In the genomic region with DNA sequence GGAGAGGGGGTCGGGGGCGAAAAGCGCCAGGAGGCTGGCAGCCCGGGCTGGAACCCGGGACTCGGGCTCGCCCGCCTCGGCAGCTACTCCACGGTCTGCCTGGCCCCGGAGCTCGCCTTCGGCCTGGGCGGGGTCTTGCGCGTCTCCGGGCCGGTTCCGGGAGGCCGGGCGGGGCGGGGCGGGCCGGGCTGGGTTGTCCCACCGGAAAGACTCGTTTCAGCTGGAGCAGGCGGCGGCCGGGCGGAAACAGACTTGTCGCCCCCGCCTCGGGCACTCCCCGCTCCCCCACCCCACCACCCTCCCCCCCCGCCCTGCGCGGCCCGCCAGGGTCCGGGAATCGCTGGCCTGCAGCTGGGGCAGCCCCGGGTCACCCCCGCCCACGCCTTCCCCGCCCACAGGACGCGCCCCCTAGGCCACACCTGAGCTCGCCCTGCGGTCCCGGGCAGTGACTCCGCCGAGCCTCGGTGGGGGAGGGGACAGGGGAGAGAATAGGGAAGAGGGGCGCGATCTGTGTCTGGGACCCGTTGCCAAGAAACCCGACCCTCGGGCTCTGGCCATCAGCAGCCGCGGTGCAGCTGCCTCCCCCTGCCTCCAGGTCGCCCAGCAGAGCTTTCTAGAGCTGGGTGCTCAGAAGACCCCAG, we compare ENCODE assay signal across 8 cellular contexts.
DNase-seq lines count a peak whose midpoint lies in the region; ATAC-seq, FAIRE-seq and TF ChIP-seq lines count a peak whose summit lies in the region.

No MANE protein-coding gene starts in this region.

- peaks cover 18% of the 10 kb centered on the region for H3F3A ChIP-seq in GM23338 (replicated peaks; ENCODE audit: low read depth)

- H3K79me2 ChIP-seq in GM23338 (replicated peaks; ENCODE audit: insufficient read depth) (no peaks in the 10 kb centered on the region), astrocyte (ENCODE audit: insufficient read depth, low read length) (no peaks in the 10 kb centered on the region)

- H3K27ac Mint-ChIP-seq in GM23338: peak overlapping the region; percentile 88
- H3K27ac Mint-ChIP-seq in astrocyte (ENCODE audit: unreplicated experiment): peak overlapping the region; percentile 98

- peak overlapping the region; percentile 83 for H3K27ac ChIP-seq in GM23338 (ENCODE audit: low read depth)
- no peak overlapping the region for H3K27ac ChIP-seq in astrocyte (ENCODE audit: low read depth, low read length)
- no peak overlapping the region for H3K27ac ChIP-seq in iPS DF 6.9 (ENCODE audit: low read length)
- H3K27ac ChIP-seq in skin epidermis: peak overlapping the region; percentile 75 to 98 (median 87)

- peak; percentile 89 for DNase-seq in GM23338 (ENCODE audit: low spot score)
- no peak for DNase-seq in astrocyte (ENCODE audit: low read depth)
- DNase-seq in iPS DF 6.9 (ENCODE audit: low read depth, low spot score): no peak
- DNase-seq in H4 (ENCODE audit: low spot score): no peak
- no peak for DNase-seq in activated naive CD4-positive, alpha-beta T cell treated with anti-CD3 and anti-CD28 coated beads, Interleukin-2, amount 50 U/mL, for 16 hours
- DNase-seq in SK-N-DZ (ENCODE audit: low spot score): no peak

- H3K9me3 ChIP-seq in astrocyte (ENCODE audit: insufficient read depth, low read depth, low read length): no peaks in the 10 kb centered on the region
- no peaks in the 10 kb centered on the region for H3K9me3 ChIP-seq in iPS DF 6.9 (ENCODE audit: control insufficient read depth, insufficient read depth, low read length)

- no peak for FAIRE-seq in astrocyte (lab: Jason Lieb, UNC)

- H3K9me3 Mint-ChIP-seq in GM23338: peaks cover 5% of the 10 kb centered on the region; the same call in 1 of the 3 replicates
- H3K9me3 Mint-ChIP-seq in astrocyte (ENCODE audit: unreplicated experiment): peaks cover 12% of the 10 kb centered on the region

- H4K20me1 ChIP-seq in GM23338 (replicated peaks; ENCODE audit: insufficient read depth) (no peaks in the 10 kb centered on the region), astrocyte (ENCODE audit: insufficient read depth, low read length) (no peaks in the 10 kb centered on the region)

- H3K4me1 Mint-ChIP-seq in GM23338 (peaks cover 32% of the 10 kb centered on the region), astrocyte (ENCODE audit: low read depth, unreplicated experiment) (peaks cover 5% of the 10 kb centered on the region)

- H3K4me3 Mint-ChIP-seq in GM23338 (peak overlapping the region; percentile 80), astrocyte (ENCODE audit: unreplicated experiment) (peak overlapping the region; percentile 80)

- H3K27me3 Mint-ChIP-seq in GM23338 (ENCODE audit: insufficient read depth, low read depth, poor library complexity) (peaks cover 11% of the 10 kb centered on the region), astrocyte (ENCODE audit: low read depth, unreplicated experiment) (peaks cover 12% of the 10 kb centered on the region)

- H3K27me3 ChIP-seq in GM23338 (ENCODE audit: insufficient read depth) (peaks cover 13% of the 10 kb centered on the region; the same call in 1 of the 2 replicates), astrocyte (ENCODE audit: insufficient read depth, low read length) (no peaks in the 10 kb centered on the region), iPS DF 6.9 (ENCODE audit: control insufficient read depth, insufficient read depth, low read length) (no peaks in the 10 kb centered on the region)

- H3K36me3 ChIP-seq in GM23338 (ENCODE audit: insufficient read depth) (no peaks in the 10 kb centered on the region; the same call in 1 of the 2 replicates), astrocyte (ENCODE audit: insufficient read depth, low read length) (no peaks in the 10 kb centered on the region), iPS DF 6.9 (ENCODE audit: control insufficient read depth, insufficient read depth, low read length) (no peaks in the 10 kb centered on the region)

- peak overlapping the region; percentile 92 for H3K4me2 ChIP-seq in GM23338
- peak overlapping the region; percentile 79 for H3K4me2 ChIP-seq in astrocyte (ENCODE audit: low read length)

- H3K4me1 ChIP-seq in GM23338 (ENCODE audit: insufficient read depth) (peaks cover 13% of the 10 kb centered on the region), astrocyte (ENCODE audit: insufficient read depth, low read length) (peaks cover 7% of the 10 kb centered on the region), iPS DF 6.9 (ENCODE audit: control insufficient read depth, insufficient read depth, low read length) (0 out of 2 replicates have a peak, but pooled peaks cover 2% of the 10 kb centered on the region)

- no peaks in the 10 kb centered on the region for H3K9me2 ChIP-seq in GM23338 (ENCODE audit: insufficient read depth)

- peak overlapping the region; percentile 55 for H3K9ac ChIP-seq in astrocyte (ENCODE audit: low read length)

- WGBS in iPS DF 6.9 (ENCODE audit: insufficient coverage, insufficient read length): no CpG with 5 or more reads among the region's 60 CpGs

- H2AFZ ChIP-seq in GM23338: peak overlapping the region; percentile 95
- peak overlapping the region; percentile 73 for H2AFZ ChIP-seq in astrocyte (ENCODE audit: low read depth, low read length)

- H3K4me3 ChIP-seq in GM23338 (peak overlapping the region; percentile 76), astrocyte (ENCODE audit: insufficient read depth, low read depth, low read length) (peak overlapping the region; percentile 37), iPS DF 6.9 (ENCODE audit: low read length) (peak overlapping the region; percentile 57; the same call in 1 of the 2 replicates), skin epidermis (peak overlapping the region; percentile 26 to 44 (median 37))

- ATAC-seq in GM23338: peak; percentile 72
- no peak for ATAC-seq in HG03175 (IDR thresholded peaks at IDR 0.05; ENCODE audit: unreplicated experiment)

- H3K36me3 Mint-ChIP-seq in GM23338 (ENCODE audit: low read depth) (peaks cover 16% of the 10 kb centered on the region), astrocyte (ENCODE audit: low read depth, unreplicated experiment) (peaks cover 5% of the 10 kb centered on the region)

- TF ChIP-seq CTCF in GM23338 (conservative IDR thresholded peaks at IDR 0.05; ENCODE audit: low read depth in 2 of 2): no peak
- TF ChIP-seq CTCF in astrocyte (IDR thresholded peaks at IDR 0.05; ENCODE audit: insufficient read depth, low read depth, low read length): no peak

TF ChIP-seq in GM23338, 12 proteins besides CTCF, POLR2A, EP300 and RAD21 (continues in another document):
- TF ChIP-seq STAT1 (IDR thresholded peaks at IDR 0.05; ENCODE audit: unreplicated experiment) (no peak), JUNB (IDR thresholded peaks at IDR 0.05; ENCODE audit: unreplicated experiment) (no peak), POLR2AphosphoS5 (IDR thresholded peaks at IDR 0.05; ENCODE audit: low read depth) (no peak; the same call in 1 of the 2 replicates), ZNF114 (CRISPR knock-in tag; IDR thresholded peaks at IDR 0.05) (no peak)
- TF ChIP-seq, protein P1, sequence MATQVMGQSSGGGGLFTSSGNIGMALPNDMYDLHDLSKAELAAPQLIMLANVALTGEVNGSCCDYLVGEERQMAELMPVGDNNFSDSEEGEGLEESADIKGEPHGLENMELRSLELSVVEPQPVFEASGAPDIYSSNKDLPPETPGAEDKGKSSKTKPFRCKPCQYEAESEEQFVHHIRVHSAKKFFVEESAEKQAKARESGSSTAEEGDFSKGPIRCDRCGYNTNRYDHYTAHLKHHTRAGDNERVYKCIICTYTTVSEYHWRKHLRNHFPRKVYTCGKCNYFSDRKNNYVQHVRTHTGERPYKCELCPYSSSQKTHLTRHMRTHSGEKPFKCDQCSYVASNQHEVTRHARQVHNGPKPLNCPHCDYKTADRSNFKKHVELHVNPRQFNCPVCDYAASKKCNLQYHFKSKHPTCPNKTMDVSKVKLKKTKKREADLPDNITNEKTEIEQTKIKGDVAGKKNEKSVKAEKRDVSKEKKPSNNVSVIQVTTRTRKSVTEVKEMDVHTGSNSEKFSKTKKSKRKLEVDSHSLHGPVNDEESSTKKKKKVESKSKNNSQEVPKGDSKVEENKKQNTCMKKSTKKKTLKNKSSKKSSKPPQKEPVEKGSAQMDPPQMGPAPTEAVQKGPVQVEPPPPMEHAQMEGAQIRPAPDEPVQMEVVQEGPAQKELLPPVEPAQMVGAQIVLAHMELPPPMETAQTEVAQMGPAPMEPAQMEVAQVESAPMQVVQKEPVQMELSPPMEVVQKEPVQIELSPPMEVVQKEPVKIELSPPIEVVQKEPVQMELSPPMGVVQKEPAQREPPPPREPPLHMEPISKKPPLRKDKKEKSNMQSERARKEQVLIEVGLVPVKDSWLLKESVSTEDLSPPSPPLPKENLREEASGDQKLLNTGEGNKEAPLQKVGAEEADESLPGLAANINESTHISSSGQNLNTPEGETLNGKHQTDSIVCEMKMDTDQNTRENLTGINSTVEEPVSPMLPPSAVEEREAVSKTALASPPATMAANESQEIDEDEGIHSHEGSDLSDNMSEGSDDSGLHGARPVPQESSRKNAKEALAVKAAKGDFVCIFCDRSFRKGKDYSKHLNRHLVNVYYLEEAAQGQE (IDR thresholded peaks at IDR 0.05; ENCODE audit: unreplicated experiment): no peak

Comparison
In these comparisons a context has a peak if more than half of its experiments do, and no peak if none do; other contexts are left out.
1. H3K27ac ChIP-seq: peak in GM23338 (single experiment) and skin epidermis (21 of 21); none in astrocyte (single experiment) and iPS DF 6.9 (single experiment).
2. Peak in every context shown above with its lines, with median percentiles within 50 percentile points of each other: H3K4me3 ChIP-seq.